14 cellular contexts compared by ENCODE assay signal in the genomic region with DNA sequence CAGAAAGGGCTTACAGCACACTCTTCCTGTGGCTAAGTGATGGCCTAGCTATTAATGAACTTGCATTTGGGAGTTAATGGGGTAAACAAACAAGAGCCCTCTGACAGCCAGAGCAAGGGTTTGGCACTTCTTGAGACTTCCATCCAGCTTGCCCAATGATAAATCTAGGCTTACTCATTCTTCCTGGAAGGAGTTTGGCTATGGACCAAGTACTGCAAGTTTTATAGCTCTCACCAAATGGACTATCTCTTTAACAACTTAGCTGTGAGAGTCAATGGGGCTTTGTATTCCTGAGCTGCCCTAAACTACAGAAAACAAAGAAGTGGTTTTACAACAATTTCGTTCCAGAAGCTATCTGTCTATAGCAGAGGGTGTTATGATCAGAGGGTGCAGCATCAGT. TPM values are rescaled to one million over a fixed set of nuclear protein-coding genes. Genes with fewer than 3 reads are reported as not detected.
DNase-seq lines count a peak whose midpoint lies in the region; ATAC-seq and TF ChIP-seq lines count a peak whose summit lies in the region.
"Had no signal": no experiment of that assay in that cellular context is flagged by ENCODE, and none has a peak within 500 bp of the region (broad histone marks: within the 10 kb centered on the region; RNA-seq: fewer than 3 reads in every experiment).

No MANE protein-coding gene starts in this region.

- intact Hi-C loops in left lung (cut with DNase I), result no loop called here

- TF ChIP-seq CTCF in cardiac fibroblast (IDR thresholded peaks at IDR 0.05; ENCODE audit: low read depth, low read length) (no peak), left lung (IDR thresholded peaks at IDR 0.05) (no peak)

- peaks cover 0 to 36% of the 10 kb centered on the region in 2 donors for H3K9me3 ChIP-seq in left lung
- H3K9me3 ChIP-seq: BE2C, SJSA1 had no signal

- DNase-seq in AG08395 (ENCODE audit: low spot score) (peak; percentile 41), HT1080 (ENCODE audit: low read depth) (peak; percentile 74), cardiac fibroblast (ENCODE audit: low read depth in 2 of 2) (peak; percentile 79 to 93), left lung (no peak), OCI-M2 (lab: John Stamatoyannopoulos, UW; ENCODE audit: unreplicated experiment) (no peak), midbrain (lab: John Stamatoyannopoulos, UW) (no peak)
- no peak for DNase-seq in activated CD4-positive, alpha-beta T cell treated with anti-CD3 and anti-CD28 coated beads, Interleukin-2, amount 50 U/mL, for 1 hour
- DNase-seq: activated CD4-positive, alpha-beta T cell treated with anti-CD3 and anti-CD28 coated beads, Interleukin-2, amount 10 ng/mL, durations not matched to agents 24 days and 14 days; activated naive CD4-positive, alpha-beta T cell treated with anti-CD3 and anti-CD28 coated beads, Interleukin-2, amount 50 U/mL, for 16 hours; BE2C; effector memory CD4-positive, alpha-beta T cell had no signal

- H3K27me3 ChIP-seq in left lung, result peaks cover 0 to 2% of the 10 kb centered on the region in 2 donors
- H3K27me3 ChIP-seq: BE2C, SJSA1 had no signal

- peaks cover 4 to 18% of the 10 kb centered on the region in 2 donors for H3K4me1 ChIP-seq in left lung
- H3K4me1 ChIP-seq: BE2C, SJSA1 had no signal

- no peak overlapping the region for H3K4me3 ChIP-seq in cardiac fibroblast (replicated peaks in 1 of 2; ENCODE audit: low read depth in 2 of 2, low read length in 2 of 2)
- no peak overlapping the region for H3K4me3 ChIP-seq in left lung
- H3K4me3 ChIP-seq: SJSA1 had no signal

- ATAC-seq in left lung (peak; percentile 81), HG03520 (IDR thresholded peaks at IDR 0.05; ENCODE audit: unreplicated experiment) (no peak)

- no peak overlapping the region for H3K27ac ChIP-seq in left lung
- H3K27ac ChIP-seq: SJSA1 had no signal

- H3K36me3 ChIP-seq in left lung, result no peaks in the 10 kb centered on the region
- H3K36me3 ChIP-seq: BE2C, SJSA1 had no signal

RNA-seq across cellular contexts. Expression of gene PI3, which starts 16.7 kb away (rescaled TPM):
- total RNA-seq in HT1080 (2014; rRNA removed; shearing (Covaris generic)), result not detected in 2 replicates
- polyA plus RNA-seq in HT1080 (2015; cell fraction: cytosol; rRNA removed), result not detected in 2 replicates
- not detected in 2 replicates for polyA plus RNA-seq in HT1080 (2015; cell fraction: nucleus; rRNA removed)
- total RNA-seq in left lung, result 100 to 1,000 TPM in 1 of 2 donors, 1 to 10 TPM in 1; 1.4 to 165 TPM
- total RNA-seq: activated CD4-positive, alpha-beta T cell treated with anti-CD3 and anti-CD28 coated beads, Interleukin-2, amount 10 ng/mL, durations not matched to agents 24 days and 14 days; osteocyte; SJSA1 had no signal

RNA-seq across cellular contexts. Expression of gene WFDC12, which starts 33.7 kb away (rescaled TPM):
- total RNA-seq in HT1080 (2014; rRNA removed; shearing (Covaris generic)), result not detected in 2 replicates
- not detected in 2 replicates for polyA plus RNA-seq in HT1080 (2015; cell fraction: cytosol; rRNA removed)
- not detected in 2 replicates for polyA plus RNA-seq in HT1080 (2015; cell fraction: nucleus; rRNA removed)
- total RNA-seq in left lung, result under 1 TPM; 0.44 to 0.73 TPM
- total RNA-seq: activated CD4-positive, alpha-beta T cell treated with anti-CD3 and anti-CD28 coated beads, Interleukin-2, amount 10 ng/mL, durations not matched to agents 24 days and 14 days; osteocyte; SJSA1 had no signal

RNA-seq across cellular contexts. Expression of gene WFDC5, which starts 43.0 kb away (rescaled TPM):
- total RNA-seq in HT1080 (2014; rRNA removed; shearing (Covaris generic)), result not detected in 2 replicates
- polyA plus RNA-seq in HT1080 (2015; cell fraction: cytosol; rRNA removed), result not detected in 2 replicates
- polyA plus RNA-seq in HT1080 (2015; cell fraction: nucleus; rRNA removed), result not detected in 2 replicates
- under 1 TPM; 0.32 to 0.37 TPM for total RNA-seq in left lung
- total RNA-seq: activated CD4-positive, alpha-beta T cell treated with anti-CD3 and anti-CD28 coated beads, Interleukin-2, amount 10 ng/mL, durations not matched to agents 24 days and 14 days; osteocyte; SJSA1 had no signal

RNA-seq across cellular contexts. Expression of gene SEMG1, which starts 48.9 kb away (rescaled TPM):
- not detected in 2 replicates for total RNA-seq in HT1080 (2014; rRNA removed; shearing (Covaris generic))
- not detected in 2 replicates for polyA plus RNA-seq in HT1080 (2015; cell fraction: cytosol; rRNA removed)
- polyA plus RNA-seq in HT1080 (2015; cell fraction: nucleus; rRNA removed), result not detected in 2 replicates
- total RNA-seq in left lung, result under 1 TPM in 1 of 2 donors, not detected in 1; 0.31 TPM
- total RNA-seq: activated CD4-positive, alpha-beta T cell treated with anti-CD3 and anti-CD28 coated beads, Interleukin-2, amount 10 ng/mL, durations not matched to agents 24 days and 14 days; osteocyte; SJSA1 had no signal

RNA-seq across cellular contexts. Expression of gene KCNS1, which starts 57.0 kb away (rescaled TPM):
- not detected in 2 replicates for total RNA-seq in HT1080 (2014; rRNA removed; shearing (Covaris generic))
- polyA plus RNA-seq in HT1080 (2015; cell fraction: cytosol; rRNA removed), result not detected in 2 replicates
- polyA plus RNA-seq in HT1080 (2015; cell fraction: nucleus; rRNA removed), result not detected in 2 replicates
- under 1 TPM; 0.97 to 0.99 TPM for total RNA-seq in left lung
- total RNA-seq: SJSA1 had no signal

Comparison
In these comparisons a context has a peak if more than half of its experiments do, and no peak if none do; other contexts are left out.
1. DNase-seq: peak in AG08395 (single experiment), HT1080 (single experiment) and cardiac fibroblast (2 of 2); none in left lung (0 of 2), OCI-M2 (single experiment), activated CD4-positive, alpha-beta T cell treated with anti-CD3 and anti-CD28 coated beads, Interleukin-2, amount 50 U/mL, for 1 hour (single experiment) and midbrain (single experiment).